ENCODE assay signal across 8 cellular contexts in the genomic region with DNA sequence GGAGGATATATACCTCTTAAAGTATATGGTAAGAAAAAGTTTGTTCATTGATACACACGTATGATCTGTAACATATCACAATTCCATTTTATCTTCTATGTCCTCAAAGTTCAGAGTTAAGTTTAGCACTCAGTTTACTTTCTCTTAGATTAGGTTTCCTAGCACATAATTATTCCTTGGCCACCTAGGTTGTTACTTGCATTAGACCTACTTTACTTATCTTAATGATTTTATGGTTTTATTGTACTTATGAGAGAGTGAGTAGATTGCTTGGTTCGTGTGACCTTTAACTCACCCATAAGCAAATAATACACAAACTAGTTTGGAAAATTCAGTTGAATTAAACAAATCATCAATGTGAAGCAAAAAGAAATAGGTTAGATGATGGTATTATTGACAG.
"Had no signal": no experiment of that assay in that cellular context is flagged by ENCODE, and none has a peak within 500 bp of the region (broad histone marks: within the 10 kb centered on the region; RNA-seq: fewer than 3 reads in every experiment).

No MANE protein-coding gene starts in this region.

- H3K4me3 ChIP-seq: GM23248, HAP-1 had no signal

- H3K36me3 ChIP-seq: HAP-1 had no signal

- ATAC-seq: HCT116, HepG2 had no signal

- FAIRE-seq: HepG2 had no signal

- DNase-seq: GM23248, GOT3, H7, HFFc6 had no signal

- H3K9me3 ChIP-seq: HAP-1 had no signal

- H3K27ac ChIP-seq: GM23248, HL-60 had no signal
